8 cellular contexts compared by ENCODE assay signal in the genomic region with DNA sequence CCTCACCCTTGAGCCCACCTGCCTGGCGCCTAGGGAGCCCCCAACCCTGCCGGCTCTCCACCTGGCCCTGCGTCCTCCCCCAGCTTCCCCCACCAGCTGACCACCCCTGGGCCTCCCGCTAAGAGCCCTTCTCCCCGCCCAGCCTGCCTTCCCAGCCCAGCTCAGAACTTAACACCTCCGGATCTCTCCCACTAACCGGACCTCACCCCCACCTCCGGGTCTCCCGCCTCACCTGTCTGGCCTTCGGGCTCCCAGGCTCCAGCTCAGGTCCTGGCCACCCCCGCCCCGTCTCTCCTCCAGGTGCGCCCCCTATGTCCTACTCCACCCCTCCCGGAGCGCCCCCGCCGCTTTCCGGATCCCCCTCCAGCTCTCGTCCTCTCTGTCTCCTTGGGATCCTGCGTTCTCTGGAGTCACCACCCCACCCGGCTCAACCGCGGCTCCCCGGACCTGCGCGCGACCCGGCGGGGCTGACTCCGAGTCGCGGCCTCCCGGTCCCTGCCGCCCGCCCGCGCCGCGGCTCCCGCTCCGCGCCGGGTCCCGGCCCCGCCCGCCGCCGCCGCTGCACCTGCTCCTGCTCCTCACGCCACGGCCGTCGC.
DNase-seq lines count a peak whose midpoint lies in the region; ATAC-seq and TF ChIP-seq lines count a peak whose summit lies in the region.

KCNJ11 (minus strand) TSS at position 51 of the 596 bp plus-strand sequence. CDS start 568 bp downstream, outside the sequence.

- POLR2A ChIA-PET in HEK293 (lab: Yijun Ruan, JAX), result interaction anchor here (1.0 to 1.3 kb wide), 3 partner anchors 35 to 139 kb away, joined by 3 to 6 read pairs (median 4); no protein-coding TSS in a partner anchor

- H3K27me3 ChIP-seq in mucosa of rectum (ENCODE audit: control insufficient read depth in 2 of 2, insufficient read depth in 2 of 2, low read length in 2 of 2), result no peaks in the 10 kb centered on the region

- no peaks in the 10 kb centered on the region for H3K36me3 Mint-ChIP-seq in dendritic cell treated with granulocyte-macrophage colony-stimulating factor and Interleukin-4, amounts not matched to agents 40 ng/mL and 50 ng/mL, for 4 days (ENCODE audit: low read depth)

- H3K27ac ChIP-seq in HEK293 (ENCODE audit: extremely low read depth, low read depth, low read length) (peak within 1 kb of the TSS; percentile 56; the same call in 1 of the 2 replicates), mucosa of rectum (ENCODE audit: low read depth in 2 of 2, low read length in 2 of 2) (peak within 1 kb of the TSS; percentile 28 to 38)

- H3K27ac Mint-ChIP-seq in dendritic cell treated with granulocyte-macrophage colony-stimulating factor and Interleukin-4, amounts not matched to agents 40 ng/mL and 50 ng/mL, for 4 days, result peak within 1 kb of the TSS; percentile 69

- TF ChIP-seq CTCF in HEK293 (tag by site-specific recombination; IDR thresholded peaks at IDR 0.05), result no peak

- ATAC-seq in GM18502 (IDR thresholded peaks at IDR 0.05; ENCODE audit: poor library complexity, unreplicated experiment), result peak; percentile 47
- no peak for ATAC-seq in HG03565 (IDR thresholded peaks at IDR 0.05; ENCODE audit: unreplicated experiment)

- peaks cover 61% of the 10 kb centered on the region for H3K4me1 Mint-ChIP-seq in dendritic cell treated with granulocyte-macrophage colony-stimulating factor and Interleukin-4, amounts not matched to agents 40 ng/mL and 50 ng/mL, for 4 days (ENCODE audit: low read depth)

- H3K4me3 ChIP-seq in HEK293 (ENCODE audit: low read depth, low read length) (peak within 1 kb of the TSS; percentile 65), mucosa of rectum (ENCODE audit: low read length in 2 of 2) (peak within 1 kb of the TSS; percentile 57 to 63)

- DNase-seq in NCI-H748 (lab: John Stamatoyannopoulos, UW; ENCODE audit: unreplicated experiment) (peak; percentile 68), GF-D8 (lab: John Stamatoyannopoulos, UW) (no peak), NOMO-1 treated with dmso at 0.1 percent for 144 hours (lab: John Stamatoyannopoulos, UW; ENCODE audit: unreplicated experiment) (no peak)

- H3K9me3 Mint-ChIP-seq in dendritic cell treated with granulocyte-macrophage colony-stimulating factor and Interleukin-4, amounts not matched to agents 40 ng/mL and 50 ng/mL, for 4 days, result no peaks in the 10 kb centered on the region

- peaks cover 35% of the 10 kb centered on the region for H3K27me3 Mint-ChIP-seq in dendritic cell treated with granulocyte-macrophage colony-stimulating factor and Interleukin-4, amounts not matched to agents 40 ng/mL and 50 ng/mL, for 4 days

- no peaks in the 10 kb centered on the region for H3K9me3 ChIP-seq in HEK293 (ENCODE audit: control insufficient read depth, insufficient read depth, low read depth, low read length)
- no peaks in the 10 kb centered on the region for H3K9me3 ChIP-seq in mucosa of rectum (ENCODE audit: control insufficient read depth in 2 of 2, low read length in 2 of 2)

- CTCF ChIA-PET in HEK293 (lab: Yijun Ruan, JAX), result interaction anchor here (0.6 to 12.3 kb wide), 23 partner anchors 9 to 585 kb away, joined by 3 to 318 read pairs (median 3); partner anchors contain the start of gene ABCC8

- H3K36me3 ChIP-seq in HEK293 (ENCODE audit: control insufficient read depth in 2 of 2, insufficient read depth in 1 of 2, low read length in 2 of 2) (peaks cover 0 to 8% of the 10 kb centered on the region in 2 experiments; a peak in 1 of 3 replicates), mucosa of rectum (ENCODE audit: control insufficient read depth in 2 of 2, insufficient read depth in 2 of 2, low read length in 2 of 2) (no peaks in the 10 kb centered on the region)

- H3K4me3 Mint-ChIP-seq in dendritic cell treated with granulocyte-macrophage colony-stimulating factor and Interleukin-4, amounts not matched to agents 40 ng/mL and 50 ng/mL, for 4 days, result peak within 1 kb of the TSS; percentile 75

- intact Hi-C loops in dendritic cell treated with granulocyte-macrophage colony-stimulating factor and Interleukin-4, amounts not matched to agents 40 ng/mL and 50 ng/mL, for 4 days (cut with micrococcal nuclease), result no loop called here

- H3K9ac ChIP-seq in mucosa of rectum (ENCODE audit: low read depth in 1 of 2, low read length in 2 of 2), result peak within 1 kb of the TSS in 1 of 2 donors; percentile 58

- H3K4me1 ChIP-seq in HEK293 (ENCODE audit: control insufficient read depth, insufficient read depth, low read length), result no peaks in the 10 kb centered on the region
- peaks cover 0 to 5% of the 10 kb centered on the region in 2 donors for H3K4me1 ChIP-seq in mucosa of rectum (ENCODE audit: control insufficient read depth in 2 of 2, insufficient read depth in 2 of 2, low read length in 2 of 2)

TF ChIP-seq in HEK293, 187 proteins besides CTCF, POLR2A, EP300 and RAD21:
- TF ChIP-seq, protein P1, sequence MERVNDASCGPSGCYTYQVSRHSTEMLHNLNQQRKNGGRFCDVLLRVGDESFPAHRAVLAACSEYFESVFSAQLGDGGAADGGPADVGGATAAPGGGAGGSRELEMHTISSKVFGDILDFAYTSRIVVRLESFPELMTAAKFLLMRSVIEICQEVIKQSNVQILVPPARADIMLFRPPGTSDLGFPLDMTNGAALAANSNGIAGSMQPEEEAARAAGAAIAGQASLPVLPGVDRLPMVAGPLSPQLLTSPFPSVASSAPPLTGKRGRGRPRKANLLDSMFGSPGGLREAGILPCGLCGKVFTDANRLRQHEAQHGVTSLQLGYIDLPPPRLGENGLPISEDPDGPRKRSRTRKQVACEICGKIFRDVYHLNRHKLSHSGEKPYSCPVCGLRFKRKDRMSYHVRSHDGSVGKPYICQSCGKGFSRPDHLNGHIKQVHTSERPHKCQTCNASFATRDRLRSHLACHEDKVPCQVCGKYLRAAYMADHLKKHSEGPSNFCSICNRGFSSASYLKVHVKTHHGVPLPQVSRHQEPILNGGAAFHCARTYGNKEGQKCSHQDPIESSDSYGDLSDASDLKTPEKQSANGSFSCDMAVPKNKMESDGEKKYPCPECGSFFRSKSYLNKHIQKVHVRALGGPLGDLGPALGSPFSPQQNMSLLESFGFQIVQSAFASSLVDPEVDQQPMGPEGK (tag by site-specific recombination; IDR thresholded peaks at IDR 0.05), result peak; percentile 59
- TF ChIP-seq KLF8 (tag by site-specific recombination; IDR thresholded peaks at IDR 0.05) (no peak), SP2 (tag by site-specific recombination; IDR thresholded peaks at IDR 0.05) (peak; percentile 11; the same call in 1 of the 2 replicates), ZNF398 (tag by site-specific recombination; IDR thresholded peaks at IDR 0.05) (peak; percentile 76), EGR2 (tag by site-specific recombination; IDR thresholded peaks at IDR 0.05; ENCODE audit: low read depth) (peak; percentile 72), ZNF335 (tag by site-specific recombination; conservative IDR thresholded peaks at IDR 0.05) (peak; percentile 11; the same call in 1 of the 2 replicates), GLIS1 (tag by site-specific recombination; IDR thresholded peaks at IDR 0.05) (peak; percentile 84), ZFHX2 (tag by site-specific recombination; conservative IDR thresholded peaks at IDR 0.05) (peak; percentile 62), GLIS2 (tag by site-specific recombination; IDR thresholded peaks at IDR 0.05) (peak; percentile 82)
- TF ChIP-seq, protein P2, sequence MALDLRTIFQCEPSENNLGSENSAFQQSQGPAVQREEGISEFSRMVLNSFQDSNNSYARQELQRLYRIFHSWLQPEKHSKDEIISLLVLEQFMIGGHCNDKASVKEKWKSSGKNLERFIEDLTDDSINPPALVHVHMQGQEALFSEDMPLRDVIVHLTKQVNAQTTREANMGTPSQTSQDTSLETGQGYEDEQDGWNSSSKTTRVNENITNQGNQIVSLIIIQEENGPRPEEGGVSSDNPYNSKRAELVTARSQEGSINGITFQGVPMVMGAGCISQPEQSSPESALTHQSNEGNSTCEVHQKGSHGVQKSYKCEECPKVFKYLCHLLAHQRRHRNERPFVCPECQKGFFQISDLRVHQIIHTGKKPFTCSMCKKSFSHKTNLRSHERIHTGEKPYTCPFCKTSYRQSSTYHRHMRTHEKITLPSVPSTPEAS (tag by site-specific recombination; IDR thresholded peaks at IDR 0.05), result no peak
- TF ChIP-seq, protein P3, sequence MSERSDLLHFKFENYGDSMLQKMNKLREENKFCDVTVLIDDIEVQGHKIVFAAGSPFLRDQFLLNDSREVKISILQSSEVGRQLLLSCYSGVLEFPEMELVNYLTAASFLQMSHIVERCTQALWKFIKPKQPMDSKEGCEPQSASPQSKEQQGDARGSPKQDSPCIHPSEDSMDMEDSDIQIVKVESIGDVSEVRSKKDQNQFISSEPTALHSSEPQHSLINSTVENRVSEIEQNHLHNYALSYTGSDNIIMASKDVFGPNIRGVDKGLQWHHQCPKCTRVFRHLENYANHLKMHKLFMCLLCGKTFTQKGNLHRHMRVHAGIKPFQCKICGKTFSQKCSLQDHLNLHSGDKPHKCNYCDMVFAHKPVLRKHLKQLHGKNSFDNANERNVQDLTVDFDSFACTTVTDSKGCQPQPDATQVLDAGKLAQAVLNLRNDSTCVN (tag by site-specific recombination; optimal IDR thresholded peaks at IDR 0.05), result peak; percentile 49
TF ChIP-seq in HEK293: peak in this region for 9.
